In genomic region chr12:119229837-119230236, GRCh38 we compare ENCODE assay signal across 1 cellular context.
A peak's percentile ranks its signal among the peaks of the same experiment; 100 is the strongest.
TF ChIP-seq lines count a peak whose summit lies in the region.

No MANE protein-coding gene starts in this region.

TF ChIP-seq in GM12878, 131 proteins besides CTCF, POLR2A, EP300 and RAD21 (continued from another document):
- TF ChIP-seq NR2F1 (conservative IDR thresholded peaks at IDR 0.05) (no peak), NR2C2 (IDR thresholded peaks at IDR 0.05; ENCODE audit: borderline replicate concordance, control insufficient read depth, insufficient read length, low read depth) (no peak), CREB1 (IDR thresholded peaks at IDR 0.05; ENCODE audit: low read depth) (no peak), PAX5 (IDR thresholded peaks at IDR 0.05; ENCODE audit: borderline replicate concordance, low read depth, low read length) (no peak), IRF5 (IDR thresholded peaks at IDR 0.05; ENCODE audit: borderline replicate concordance) (no peak), STAT3 (IDR thresholded peaks at IDR 0.05; ENCODE audit: low read depth, low read length) (no peak), CHD1 (IDR thresholded peaks at IDR 0.05; ENCODE audit: low read depth, low read length) (no peak), TBL1XR1 (IDR thresholded peaks at IDR 0.05; ENCODE audit: low read depth, low read length) (no peak), RCOR1 (conservative IDR thresholded peaks at IDR 0.05; ENCODE audit: low read depth, low read length) (no peak), SUZ12 (IDR thresholded peaks at IDR 0.05; ENCODE audit: unreplicated experiment) (no peak), EED (IDR thresholded peaks at IDR 0.05; ENCODE audit: low read depth) (no peak), USF1 (IDR thresholded peaks at IDR 0.05; ENCODE audit: borderline replicate concordance, extremely low read length, insufficient read depth, low read depth, low read length) (peak; percentile 4), IKZF2 (IDR thresholded peaks at IDR 0.05) (no peak), HCFC1 (IDR thresholded peaks at IDR 0.05; ENCODE audit: low read length) (peak; percentile 57), SREBF2 (IDR thresholded peaks at IDR 0.05; ENCODE audit: low read length) (no peak), SMAD5 (IDR thresholded peaks at IDR 0.05; ENCODE audit: low read depth) (no peak), ZNF592 (IDR thresholded peaks at IDR 0.05) (no peak), IRF4 (IDR thresholded peaks at IDR 0.05; ENCODE audit: low read depth, low read length) (no peak), KDM1A (IDR thresholded peaks at IDR 0.05; ENCODE audit: borderline replicate concordance) (no peak)
